18 cellular contexts compared by ENCODE assay signal in genomic region chr20:4926531-4927156, GRCh38.
DNase-seq lines count a peak whose midpoint lies in the region; ATAC-seq, FAIRE-seq and TF ChIP-seq lines count a peak whose summit lies in the region.
"Had no signal": no experiment of that assay in that cellular context is flagged by ENCODE, and none has a peak within 500 bp of the region (broad histone marks: within the 10 kb centered on the region; RNA-seq: fewer than 3 reads in every experiment).

No MANE protein-coding gene starts in this region.

- no peak overlapping the region for H3K4me2 ChIP-seq in parathyroid adenoma (ENCODE audit: low read length)
- H3K4me2 ChIP-seq: PC-9 had no signal

- H3K9me3 ChIP-seq in ascending aorta (no peaks in the 10 kb centered on the region), heart right ventricle (no peaks in the 10 kb centered on the region), parathyroid adenoma (ENCODE audit: control insufficient read depth, low read length) (no peaks in the 10 kb centered on the region), upper lobe of right lung (no peaks in the 10 kb centered on the region)
- H3K9me3 ChIP-seq: psoas muscle had no signal

- peak overlapping the region; percentile 86 to 87 for H3K27ac ChIP-seq in ascending aorta
- peak overlapping the region in 8 of 10 donors; percentile 26 to 84 (median 74) for H3K27ac ChIP-seq in heart right ventricle
- H3K27ac ChIP-seq in parathyroid adenoma: peak overlapping the region; percentile 57
- peak overlapping the region; percentile 25 for H3K27ac ChIP-seq in upper lobe of right lung
- H3K27ac ChIP-seq: PC-9, psoas muscle had no signal

- TF ChIP-seq CTCF in ascending aorta (IDR thresholded peaks at IDR 0.05) (no peak), heart right ventricle (IDR thresholded peaks at IDR 0.05) (no peak), parathyroid adenoma (IDR thresholded peaks at IDR 0.05) (no peak), upper lobe of right lung (IDR thresholded peaks at IDR 0.05) (no peak)

- FAIRE-seq in GM12891 (lab: Jason Lieb, UNC): no peak

- DNase-seq in ascending aorta (ENCODE audit: low spot score in 2 of 2): no peak
- DNase-seq in heart right ventricle: no peak
- DNase-seq in upper lobe of right lung: no peak
- DNase-seq in DMS 273 treated with DMSO at 0.1 percent for 48 hours (lab: John Stamatoyannopoulos, UW): no peak
- no peak for DNase-seq in NCI-H2196 treated with DMSO at 0.1 percent for 48 hours (lab: John Stamatoyannopoulos, UW; ENCODE audit: unreplicated experiment)
- no peak for DNase-seq in GM12891 (ENCODE audit: insufficient read length, low spot score)
- DNase-seq: activated CD4-positive, CD25-positive, alpha-beta regulatory T cell; activated CD8-positive, alpha-beta memory T cell treated with anti-CD3 and anti-CD28 coated beads, Interleukin-2, amount 50 U/mL, for 4 hours; activated naive CD8-positive, alpha-beta T cell treated with anti-CD3 and anti-CD28 coated beads for 36 hours; CD8-positive, alpha-beta memory T cell; NCI-H1417; NCI-H510A treated with DMSO at 0.1 percent for 48 hours; PC-9; stimulated activated CD4-positive, alpha-beta T cell treated with anti-CD3 and anti-CD28 coated beads, Interleukin-4, amount 100 ng/mL, for 1 hour; T-cell had no signal

- no peaks in the 10 kb centered on the region for H3K36me3 ChIP-seq in ascending aorta
- peaks cover 0 to 26% (median 0%) of the 10 kb centered on the region in 9 donors for H3K36me3 ChIP-seq in heart right ventricle
- no peaks in the 10 kb centered on the region for H3K36me3 ChIP-seq in parathyroid adenoma (ENCODE audit: control insufficient read depth, insufficient read depth, low read length)
- peaks cover 19% of the 10 kb centered on the region for H3K36me3 ChIP-seq in upper lobe of right lung

- ATAC-seq in heart right ventricle (peak in 6 of 8 donors; percentile 8 to 64 (median 42)), upper lobe of right lung (no peak), GM19324 (IDR thresholded peaks at IDR 0.05; ENCODE audit: low FRiP score, unreplicated experiment) (no peak)
- ATAC-seq: T-cell had no signal

- H3K4me3 ChIP-seq in ascending aorta (peak overlapping the region; percentile 1 to 37), heart right ventricle (peak overlapping the region in 5 of 10 donors; percentile 5 to 28 (median 23)), parathyroid adenoma (ENCODE audit: low read depth, low read length) (no peak overlapping the region), upper lobe of right lung (no peak overlapping the region)
- H3K4me3 ChIP-seq: PC-9, psoas muscle had no signal

- no peak overlapping the region for H3K9ac ChIP-seq in parathyroid adenoma

- H3K79me2 ChIP-seq in parathyroid adenoma: peaks cover 28% of the 10 kb centered on the region

- H2AFZ ChIP-seq in parathyroid adenoma: no peak overlapping the region
- H2AFZ ChIP-seq: PC-9 had no signal

- intact Hi-C loops in ascending aorta (cut with DNase I) (loop anchor here (2.0 kb wide), 1 partner anchor 24 kb away; no protein-coding TSS in a partner anchor), heart right ventricle (cut with DNase I) (no loop called here), upper lobe of right lung (cut with DNase I) (no loop called here)

- no peak for TF ChIP-seq POLR2A in GM12891 (IDR thresholded peaks at IDR 0.05; ENCODE audit: low read depth, low read length)

- WGBS in heart right ventricle, 2 donors: 79 to 83% methylated on average over 6 of the region's 6 CpGs

- H3K27me3 ChIP-seq in ascending aorta (no peaks in the 10 kb centered on the region), heart right ventricle (no peaks in the 10 kb centered on the region), parathyroid adenoma (ENCODE audit: control insufficient read depth, insufficient read depth, low read length) (no peaks in the 10 kb centered on the region), upper lobe of right lung (no peaks in the 10 kb centered on the region)

- H3K4me1 ChIP-seq in ascending aorta (peaks cover 6 to 18% of the 10 kb centered on the region in 2 donors), heart right ventricle (peaks cover 0 to 25% (median 15%) of the 10 kb centered on the region in 9 donors), parathyroid adenoma (peaks cover 5% of the 10 kb centered on the region), upper lobe of right lung (peaks cover 3% of the 10 kb centered on the region)
- H3K4me1 ChIP-seq: psoas muscle had no signal

TF ChIP-seq in GM12891, 5 proteins besides CTCF, POLR2A, EP300 and RAD21:
- TF ChIP-seq PAX5 (IDR thresholded peaks at IDR 0.05; ENCODE audit: insufficient read depth, low read length, severe bottlenecking): no peak
- TF ChIP-seq POU2F2 (IDR thresholded peaks at IDR 0.05; ENCODE audit: low read depth, low read length): no peak
- no peak for TF ChIP-seq TAF1 (IDR thresholded peaks at IDR 0.05; ENCODE audit: low read depth, low read length)
- TF ChIP-seq SPI1 (IDR thresholded peaks at IDR 0.05; ENCODE audit: low read depth, low read length): no peak
- TF ChIP-seq POLR2AphosphoS5 (IDR thresholded peaks at IDR 0.05; ENCODE audit: low read depth, low read length): no peak

Comparison
In these comparisons a context has a peak if more than half of its experiments do, and no peak if none do; other contexts are left out.
1. H3K27ac ChIP-seq: peak in every context shown above with its lines; median percentile 86 in ascending aorta; 74 in heart right ventricle; 57 in parathyroid adenoma; 25 in upper lobe of right lung.
2. H3K4me3 ChIP-seq: peak in ascending aorta (2 of 2); none in parathyroid adenoma (single experiment) and upper lobe of right lung (single experiment).
3. ATAC-seq: peak in heart right ventricle (6 of 8); none in upper lobe of right lung (single experiment) and GM19324 (single experiment).